17 cellular contexts compared by ENCODE assay signal in the genomic region with DNA sequence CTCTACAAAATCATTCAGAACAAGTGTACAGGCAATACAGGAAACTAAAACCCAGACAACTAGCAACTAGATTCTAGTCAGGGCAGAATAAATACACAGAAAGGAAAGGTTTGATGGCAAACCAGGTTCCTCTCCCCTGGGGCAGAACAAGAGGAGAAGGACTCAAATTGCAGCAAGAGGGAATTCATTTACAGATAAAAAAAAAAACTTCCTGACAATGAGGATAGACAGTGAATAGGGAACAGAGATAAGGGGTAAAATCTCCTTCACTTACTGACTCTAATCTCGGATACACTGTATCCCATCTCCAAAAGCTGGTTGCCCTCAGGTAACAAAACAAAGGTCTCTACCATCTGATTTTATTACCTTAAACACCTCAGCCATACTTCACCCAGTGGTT.
"Had no signal": no experiment of that assay in that cellular context is flagged by ENCODE, and none has a peak within 500 bp of the region (broad histone marks: within the 10 kb centered on the region; RNA-seq: fewer than 3 reads in every experiment).

No MANE protein-coding gene starts in this region.

- H2AFZ ChIP-seq: hepatocyte had no signal

- H3K4me2 ChIP-seq: hepatocyte, smooth muscle cell had no signal

- DNase-seq: activated CD4-positive, alpha-beta T cell treated with anti-CD3 and anti-CD28 coated beads for 48 hours; activated CD8-positive, alpha-beta T cell treated with anti-CD3 and anti-CD28 coated beads for 36 hours; activated gamma-delta T cell; activated T-cell treated with anti-CD3 and anti-CD28 coated beads, Interleukin-2, amount 50 U/mL, for 48 hours; colonic mucosa; islet precursor cell; mucosa of descending colon; natural killer cell; occipital lobe; stimulated activated naive CD8-positive, alpha-beta T cell treated with anti-CD3 and anti-CD28 coated beads, Interleukin-15, amount 100 ng/mL, for 72 hours; testis had no signal

- ATAC-seq: activated CD8-positive, alpha-beta T cell treated with anti-CD3 and anti-CD28 coated beads for 36 hours; activated naive CD4-positive, alpha-beta T cell treated with anti-CD3 and anti-CD28 coated beads, Interleukin-2, amount 50 U/mL, for 72 hours; esophagus mucosa; mucosa of descending colon; natural killer cell; stimulated activated naive CD8-positive, alpha-beta T cell treated with anti-CD3 and anti-CD28 coated beads, Interleukin-15, amount 100 ng/mL, for 72 hours; WTC11 had no signal

- H3K36me3 ChIP-seq: colonic mucosa, prostate gland had no signal

- H3K4me1 ChIP-seq: colonic mucosa, prostate gland, testis had no signal

- H3K79me2 ChIP-seq: hepatocyte had no signal

- H3K27ac ChIP-seq: colonic mucosa, hepatocyte, prostate gland, testis had no signal

- H3K9me3 ChIP-seq: colonic mucosa, mucosa of descending colon, prostate gland, testis had no signal

- H3K27me3 ChIP-seq: colonic mucosa, hepatocyte, testis had no signal

- H3K4me3 ChIP-seq: colonic mucosa, hepatocyte, mucosa of descending colon, prostate gland, smooth muscle cell, testis had no signal
